In the genomic region with DNA sequence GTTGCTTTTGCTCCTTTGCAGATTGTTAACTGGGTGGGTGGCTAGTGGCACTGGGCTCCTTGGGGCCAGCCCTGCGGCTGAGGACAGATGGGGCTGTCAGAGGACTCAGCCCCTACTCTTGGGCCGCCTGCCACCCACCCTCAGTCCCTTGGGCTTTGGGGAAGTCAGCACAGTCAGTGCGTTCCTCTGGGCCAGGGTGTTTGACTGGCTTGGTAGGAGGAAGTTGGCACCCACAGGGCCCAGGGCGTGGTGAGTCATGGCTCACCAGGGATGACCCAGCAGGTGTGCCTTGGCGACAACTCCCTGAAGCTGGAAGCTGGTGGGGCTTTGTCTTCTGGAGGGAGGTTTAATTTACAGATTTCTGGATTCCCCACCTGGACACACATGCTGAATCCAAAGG, we compare ENCODE assay signal across 3 cellular contexts.
TF ChIP-seq lines count a peak whose summit lies in the region.

No MANE protein-coding gene starts in this region.

TF ChIP-seq in HCT116, 20 proteins besides CTCF, POLR2A, EP300 and RAD21:
- TF ChIP-seq POLR2AphosphoS5 (IDR thresholded peaks at IDR 0.05; ENCODE audit: low read depth, low read length) (peak; percentile 49; the same call in 1 of the 2 replicates), YY1 (IDR thresholded peaks at IDR 0.05; ENCODE audit: extremely low read depth, insufficient replicate concordance, low read depth, low read length) (peak; percentile 47), JUND (IDR thresholded peaks at IDR 0.05) (peak; percentile 89), ZNF274 (IDR thresholded peaks at IDR 0.05; ENCODE audit: low read depth, low read length) (no peak), CBX3 (IDR thresholded peaks at IDR 0.05; ENCODE audit: low read depth) (no peak), SP1 (IDR thresholded peaks at IDR 0.05; ENCODE audit: low read depth) (peak; percentile 79), FOSL1 (IDR thresholded peaks at IDR 0.05; ENCODE audit: low read depth) (peak; percentile 83)
- TF ChIP-seq, protein P1, sequence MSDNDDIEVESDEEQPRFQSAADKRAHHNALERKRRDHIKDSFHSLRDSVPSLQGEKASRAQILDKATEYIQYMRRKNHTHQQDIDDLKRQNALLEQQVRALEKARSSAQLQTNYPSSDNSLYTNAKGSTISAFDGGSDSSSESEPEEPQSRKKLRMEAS (IDR thresholded peaks at IDR 0.05): peak; percentile 61; the same call in 1 of the 2 replicates
- TF ChIP-seq, protein P2, sequence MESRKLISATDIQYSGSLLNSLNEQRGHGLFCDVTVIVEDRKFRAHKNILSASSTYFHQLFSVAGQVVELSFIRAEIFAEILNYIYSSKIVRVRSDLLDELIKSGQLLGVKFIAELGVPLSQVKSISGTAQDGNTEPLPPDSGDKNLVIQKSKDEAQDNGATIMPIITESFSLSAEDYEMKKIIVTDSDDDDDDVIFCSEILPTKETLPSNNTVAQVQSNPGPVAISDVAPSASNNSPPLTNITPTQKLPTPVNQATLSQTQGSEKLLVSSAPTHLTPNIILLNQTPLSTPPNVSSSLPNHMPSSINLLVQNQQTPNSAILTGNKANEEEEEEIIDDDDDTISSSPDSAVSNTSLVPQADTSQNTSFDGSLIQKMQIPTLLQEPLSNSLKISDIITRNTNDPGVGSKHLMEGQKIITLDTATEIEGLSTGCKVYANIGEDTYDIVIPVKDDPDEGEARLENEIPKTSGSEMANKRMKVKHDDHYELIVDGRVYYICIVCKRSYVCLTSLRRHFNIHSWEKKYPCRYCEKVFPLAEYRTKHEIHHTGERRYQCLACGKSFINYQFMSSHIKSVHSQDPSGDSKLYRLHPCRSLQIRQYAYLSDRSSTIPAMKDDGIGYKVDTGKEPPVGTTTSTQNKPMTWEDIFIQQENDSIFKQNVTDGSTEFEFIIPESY (IDR thresholded peaks at IDR 0.05; ENCODE audit: extremely low read depth, insufficient replicate concordance, low read length): peak; percentile 64

TF ChIP-seq in HepG2, 621 proteins besides CTCF, POLR2A, EP300 and RAD21:
- 0 out of 2 replicates have a peak, but pooled peaks have one; percentile 31 for TF ChIP-seq HIVEP1 (CRISPR knock-in tag; IDR thresholded peaks at IDR 0.05)
- TF ChIP-seq FOSL2 (CRISPR knock-in tag; IDR thresholded peaks at IDR 0.05): peak; percentile 27; the same call in 1 of the 2 replicates
- TF ChIP-seq ZNF660 (CRISPR knock-in tag; IDR thresholded peaks at IDR 0.05; ENCODE audit: borderline replicate concordance, low read depth): no peak
- TF ChIP-seq AGO2 (optimal IDR thresholded peaks at IDR 0.05; ENCODE audit: low read depth, low read length): peak; percentile 69
- 0 out of 2 replicates have a peak, but pooled peaks have one; percentile 8 for TF ChIP-seq KDM5B (CRISPR knock-in tag; IDR thresholded peaks at IDR 0.05; ENCODE audit: borderline replicate concordance)

TF ChIP-seq in GM12891, 5 proteins besides CTCF, POLR2A, EP300 and RAD21:
- TF ChIP-seq POU2F2 (IDR thresholded peaks at IDR 0.05; ENCODE audit: low read depth, low read length) (no peak), POLR2AphosphoS5 (IDR thresholded peaks at IDR 0.05; ENCODE audit: low read depth, low read length) (no peak), SPI1 (IDR thresholded peaks at IDR 0.05; ENCODE audit: low read depth, low read length) (no peak), TAF1 (IDR thresholded peaks at IDR 0.05; ENCODE audit: low read depth, low read length) (no peak), PAX5 (IDR thresholded peaks at IDR 0.05; ENCODE audit: insufficient read depth, low read length, severe bottlenecking) (no peak)
